In genomic region chr19:13797058-13797440, GRCh38 we compare ENCODE assay signal across 9 cellular contexts. TPM values are rescaled to one million over a fixed set of nuclear protein-coding genes. Genes with fewer than 3 reads are reported as not detected.
DNase-seq lines count a peak whose midpoint lies in the region; ATAC-seq and TF ChIP-seq lines count a peak whose summit lies in the region.
"Had no signal": no experiment of that assay in that cellular context is flagged by ENCODE, and none has a peak within 500 bp of the region (broad histone marks: within the 10 kb centered on the region; RNA-seq: fewer than 3 reads in every experiment).

No MANE protein-coding gene starts in this region.

- H3K36me3 Mint-ChIP-seq in HFFc6 (ENCODE audit: low read depth) (peaks cover 7% of the 10 kb centered on the region), natural killer cell (no peaks in the 10 kb centered on the region)

- H3K27ac Mint-ChIP-seq in HFFc6 (peak overlapping the region; percentile 97), natural killer cell (no peak overlapping the region)

- TF ChIP-seq CTCF in 22Rv1 (IDR thresholded peaks at IDR 0.05) (no peak), HFFc6 (IDR thresholded peaks at IDR 0.05) (no peak), choroid plexus epithelial cell (conservative IDR thresholded peaks at IDR 0.05; ENCODE audit: low read depth, low read length) (no peak), natural killer cell (IDR thresholded peaks at IDR 0.05) (no peak)

- H3K27me3 Mint-ChIP-seq in HFFc6 (ENCODE audit: insufficient read depth) = peaks cover 2% of the 10 kb centered on the region; the same call in 1 of the 2 replicates
- H3K27me3 Mint-ChIP-seq in natural killer cell (ENCODE audit: low read depth in 2 of 2) = no peaks in the 10 kb centered on the region

- H3K9me3 Mint-ChIP-seq in HFFc6 (no peaks in the 10 kb centered on the region), natural killer cell (no peaks in the 10 kb centered on the region)
- H3K9me3 Mint-ChIP-seq: T-helper 1 cell treated with Interleukin-12 subunit alpha and Interleukin-12 subunit beta and Interleukin-4 antibody, amounts not matched to agents 30 μg/mL and 1 μg/mL, for 36 hours had no signal

- intact Hi-C loops in natural killer cell (cut with micrococcal nuclease) = no loop called here

- peak overlapping the region; percentile 89 for H3K4me3 Mint-ChIP-seq in HFFc6
- H3K4me3 Mint-ChIP-seq in natural killer cell = peak overlapping the region; percentile 89

- ATAC-seq in natural killer cell (no peak), GM18870 (IDR thresholded peaks at IDR 0.05; ENCODE audit: unreplicated experiment) (no peak), GM18502 (IDR thresholded peaks at IDR 0.05; ENCODE audit: poor library complexity, unreplicated experiment) (no peak)

- peak overlapping the region; percentile 71 for H3K4me3 ChIP-seq in choroid plexus epithelial cell (ENCODE audit: low read depth, low read length)

- no peak for DNase-seq in HFFc6
- DNase-seq in choroid plexus epithelial cell (ENCODE audit: low read depth) = no peak
- DNase-seq in natural killer cell = no peak
- DNase-seq in CD1c-positive myeloid dendritic cell (ENCODE audit: extremely low spot score) = no peak
- no peak for DNase-seq in iPS-NIHi11 (ENCODE audit: low spot score)

- peak overlapping the region; percentile 50; the same call in 1 of the 2 replicates for H3K27ac ChIP-seq in 22Rv1

- H3K4me1 Mint-ChIP-seq in HFFc6 (ENCODE audit: low read depth) = peaks cover 39% of the 10 kb centered on the region
- peaks cover 18 to 35% of the 10 kb centered on the region in 2 donors for H3K4me1 Mint-ChIP-seq in natural killer cell

RNA-seq across cellular contexts. Expression of gene ZSWIM4, which starts 1.8 kb away (rescaled TPM):
- 1 to 10 TPM; 5.0 to 6.0 (median 5.2) TPM for total RNA-seq in HFFc6 (2021; fragmentation: NEBNext Ultra II Directional; extraction: Animal tissue kit (Norgen Biotek cat#: 25700))
- 1 to 10 TPM; 5.8 to 5.9 (median 5.9) TPM for total RNA-seq in natural killer cell

RNA-seq across cellular contexts. Expression of gene C19orf53, which starts 22.8 kb away (rescaled TPM):
- 100 to 1,000 TPM; 123 to 204 (median 172) TPM for total RNA-seq in HFFc6 (2021; fragmentation: NEBNext Ultra II Directional; extraction: Animal tissue kit (Norgen Biotek cat#: 25700))
- 10 to 100 TPM; 52.2 to 56.6 (median 54.7) TPM for total RNA-seq in natural killer cell

RNA-seq across cellular contexts. Expression of gene MRI1, which starts 32.7 kb away (rescaled TPM):
- total RNA-seq in HFFc6 (2021; fragmentation: NEBNext Ultra II Directional; extraction: Animal tissue kit (Norgen Biotek cat#: 25700)) = 10 to 100 TPM; 31.3 to 34.7 (median 31.8) TPM
- total RNA-seq in natural killer cell = 10 to 100 TPM; 25.7 to 35.4 (median 26.7) TPM
